In the genomic region with DNA sequence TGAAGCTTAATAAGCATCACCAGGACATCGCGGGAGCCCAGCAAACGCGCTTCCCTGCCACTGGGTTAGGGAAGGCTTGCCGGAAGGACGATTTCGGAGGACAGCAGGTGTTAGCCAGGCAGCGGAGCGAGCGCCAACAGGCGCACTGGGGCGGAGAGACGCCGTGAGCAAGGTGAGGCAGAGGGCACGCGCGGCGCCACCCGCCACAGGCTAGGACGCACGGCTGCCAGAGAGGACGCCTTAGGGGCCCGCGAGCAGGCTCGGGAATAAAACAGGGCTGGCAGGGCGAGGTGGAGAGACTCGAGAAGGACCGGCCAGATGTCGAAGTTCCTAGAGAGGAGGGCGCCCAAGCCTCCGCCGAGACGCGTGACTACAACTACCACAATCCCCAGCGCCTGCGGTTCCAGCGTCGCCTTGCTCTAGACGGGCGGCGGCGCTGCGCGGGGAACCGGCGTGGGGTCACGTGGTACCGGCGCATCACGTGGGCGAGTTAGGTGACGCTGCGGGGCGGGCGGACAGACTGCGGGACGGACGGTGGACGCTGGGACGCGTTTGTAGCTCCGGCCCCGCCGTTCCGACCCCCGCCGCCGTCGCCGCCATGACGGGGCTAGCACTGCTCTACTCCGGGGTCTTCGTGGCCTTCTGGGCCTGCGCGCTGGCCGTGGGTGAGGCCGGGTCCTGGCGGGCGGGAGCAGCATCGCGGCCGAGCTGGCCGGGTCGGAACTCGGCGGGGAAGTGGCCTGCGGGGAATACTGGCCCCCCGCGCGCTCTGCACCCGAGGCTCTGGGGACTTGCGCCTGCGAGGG, we compare ENCODE assay signal across 1 cellular context.
TF ChIP-seq lines count a peak whose summit lies in the region.

A gene (plus strand): TSS at position 518 of the 806 bp plus-strand sequence. CDS start 81 bp downstream, at position 599.

TF ChIP-seq in K562, 482 proteins besides CTCF, POLR2A, EP300 and RAD21 (continued from another document and continues in another):
- TF ChIP-seq, protein P1, sequence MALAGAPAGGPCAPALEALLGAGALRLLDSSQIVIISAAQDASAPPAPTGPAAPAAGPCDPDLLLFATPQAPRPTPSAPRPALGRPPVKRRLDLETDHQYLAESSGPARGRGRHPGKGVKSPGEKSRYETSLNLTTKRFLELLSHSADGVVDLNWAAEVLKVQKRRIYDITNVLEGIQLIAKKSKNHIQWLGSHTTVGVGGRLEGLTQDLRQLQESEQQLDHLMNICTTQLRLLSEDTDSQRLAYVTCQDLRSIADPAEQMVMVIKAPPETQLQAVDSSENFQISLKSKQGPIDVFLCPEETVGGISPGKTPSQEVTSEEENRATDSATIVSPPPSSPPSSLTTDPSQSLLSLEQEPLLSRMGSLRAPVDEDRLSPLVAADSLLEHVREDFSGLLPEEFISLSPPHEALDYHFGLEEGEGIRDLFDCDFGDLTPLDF (CRISPR knock-in tag; IDR thresholded peaks at IDR 0.05), result peak; percentile 90
- TF ChIP-seq SAP30 (IDR thresholded peaks at IDR 0.05; ENCODE audit: borderline replicate concordance, insufficient read depth, low read depth, low read length, poor library complexity, severe bottlenecking) (no peak), HCFC1 (IDR thresholded peaks at IDR 0.05; ENCODE audit: low read depth, low read length) (peak; percentile 99), NFIC (IDR thresholded peaks at IDR 0.05) (peak; percentile 6; the same call in 1 of the 2 replicates), DIDO1 (tag; IDR thresholded peaks at IDR 0.05; ENCODE audit: low read depth) (no peak; the same call in 1 of the 2 replicates), STAG1 (CRISPR knock-in tag; IDR thresholded peaks at IDR 0.05; ENCODE audit: borderline replicate concordance) (peak; percentile 42; the same call in 1 of the 2 replicates), NR2C2 (CRISPR knock-in tag; IDR thresholded peaks at IDR 0.05) (peak; percentile 90), NR2C2 (tag; IDR thresholded peaks at IDR 0.05) (peak; percentile 91), ESRRB (CRISPR knock-in tag; IDR thresholded peaks at IDR 0.05; ENCODE audit: borderline replicate concordance) (no peak), ZNF224 (CRISPR knock-in tag; IDR thresholded peaks at IDR 0.05) (no peak), SPI1 (IDR thresholded peaks at IDR 0.05; ENCODE audit: borderline replicate concordance, low read depth, low read length) (no peak), NBN (IDR thresholded peaks at IDR 0.05; ENCODE audit: low read depth) (0 out of 2 replicates have a peak, but pooled peaks have one; percentile 8), TBL1XR1 (IDR thresholded peaks at IDR 0.05; ENCODE audit: low read length in 2 of 2) (peak in 1 of 2 experiments; percentile 49; a peak in 1 of 4 replicates), IFI16 (CRISPR knock-in tag; IDR thresholded peaks at IDR 0.05) (no peak), CBFA2T2 (conservative IDR thresholded peaks at IDR 0.05) (peak; percentile 99), HNRNPL (IDR thresholded peaks at IDR 0.05; ENCODE audit: low read depth, low read length) (no peak), TGIF2 (CRISPR knock-in tag; IDR thresholded peaks at IDR 0.05) (no peak), RB1 (IDR thresholded peaks at IDR 0.05; ENCODE audit: low read depth) (peak; percentile 81; the same call in 1 of the 2 replicates), ZNF134 (CRISPR knock-in tag; conservative IDR thresholded peaks at IDR 0.05) (0 out of 2 replicates have a peak, but pooled peaks have one; percentile 11), MCM5 (IDR thresholded peaks at IDR 0.05; ENCODE audit: low read depth) (no peak), MTA1 (IDR thresholded peaks at IDR 0.05; ENCODE audit: borderline replicate concordance) (peak; percentile 98), ZKSCAN1 (IDR thresholded peaks at IDR 0.05; ENCODE audit: low read depth, low read length) (no peak)
- TF ChIP-seq, protein P2, sequence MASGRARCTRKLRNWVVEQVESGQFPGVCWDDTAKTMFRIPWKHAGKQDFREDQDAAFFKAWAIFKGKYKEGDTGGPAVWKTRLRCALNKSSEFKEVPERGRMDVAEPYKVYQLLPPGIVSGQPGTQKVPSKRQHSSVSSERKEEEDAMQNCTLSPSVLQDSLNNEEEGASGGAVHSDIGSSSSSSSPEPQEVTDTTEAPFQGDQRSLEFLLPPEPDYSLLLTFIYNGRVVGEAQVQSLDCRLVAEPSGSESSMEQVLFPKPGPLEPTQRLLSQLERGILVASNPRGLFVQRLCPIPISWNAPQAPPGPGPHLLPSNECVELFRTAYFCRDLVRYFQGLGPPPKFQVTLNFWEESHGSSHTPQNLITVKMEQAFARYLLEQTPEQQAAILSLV (tag; IDR thresholded peaks at IDR 0.05), result no peak
- TF ChIP-seq, protein P3, sequence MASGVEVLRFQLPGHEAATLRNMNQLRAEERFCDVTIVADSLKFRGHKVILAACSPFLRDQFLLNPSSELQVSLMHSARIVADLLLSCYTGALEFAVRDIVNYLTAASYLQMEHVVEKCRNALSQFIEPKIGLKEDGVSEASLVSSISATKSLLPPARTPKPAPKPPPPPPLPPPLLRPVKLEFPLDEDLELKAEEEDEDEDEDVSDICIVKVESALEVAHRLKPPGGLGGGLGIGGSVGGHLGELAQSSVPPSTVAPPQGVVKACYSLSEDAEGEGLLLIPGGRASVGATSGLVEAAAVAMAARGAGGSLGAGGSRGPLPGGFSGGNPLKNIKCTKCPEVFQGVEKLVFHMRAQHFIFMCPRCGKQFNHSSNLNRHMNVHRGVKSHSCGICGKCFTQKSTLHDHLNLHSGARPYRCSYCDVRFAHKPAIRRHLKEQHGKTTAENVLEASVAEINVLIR (CRISPR knock-in tag; IDR thresholded peaks at IDR 0.05), result peak; percentile 92
- TF ChIP-seq, protein P4, sequence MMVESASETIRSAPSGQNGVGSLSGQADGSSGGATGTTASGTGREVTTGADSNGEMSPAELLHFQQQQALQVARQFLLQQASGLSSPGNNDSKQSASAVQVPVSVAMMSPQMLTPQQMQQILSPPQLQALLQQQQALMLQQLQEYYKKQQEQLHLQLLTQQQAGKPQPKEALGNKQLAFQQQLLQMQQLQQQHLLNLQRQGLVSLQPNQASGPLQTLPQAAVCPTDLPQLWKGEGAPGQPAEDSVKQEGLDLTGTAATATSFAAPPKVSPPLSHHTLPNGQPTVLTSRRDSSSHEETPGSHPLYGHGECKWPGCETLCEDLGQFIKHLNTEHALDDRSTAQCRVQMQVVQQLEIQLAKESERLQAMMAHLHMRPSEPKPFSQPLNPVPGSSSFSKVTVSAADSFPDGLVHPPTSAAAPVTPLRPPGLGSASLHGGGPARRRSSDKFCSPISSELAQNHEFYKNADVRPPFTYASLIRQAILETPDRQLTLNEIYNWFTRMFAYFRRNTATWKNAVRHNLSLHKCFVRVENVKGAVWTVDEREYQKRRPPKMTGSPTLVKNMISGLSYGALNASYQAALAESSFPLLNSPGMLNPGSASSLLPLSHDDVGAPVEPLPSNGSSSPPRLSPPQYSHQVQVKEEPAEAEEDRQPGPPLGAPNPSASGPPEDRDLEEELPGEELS (CRISPR knock-in tag; IDR thresholded peaks at IDR 0.05; ENCODE audit: borderline replicate concordance), result 0 out of 2 replicates have a peak, but pooled peaks have one; percentile 24
- TF ChIP-seq, protein P5, sequence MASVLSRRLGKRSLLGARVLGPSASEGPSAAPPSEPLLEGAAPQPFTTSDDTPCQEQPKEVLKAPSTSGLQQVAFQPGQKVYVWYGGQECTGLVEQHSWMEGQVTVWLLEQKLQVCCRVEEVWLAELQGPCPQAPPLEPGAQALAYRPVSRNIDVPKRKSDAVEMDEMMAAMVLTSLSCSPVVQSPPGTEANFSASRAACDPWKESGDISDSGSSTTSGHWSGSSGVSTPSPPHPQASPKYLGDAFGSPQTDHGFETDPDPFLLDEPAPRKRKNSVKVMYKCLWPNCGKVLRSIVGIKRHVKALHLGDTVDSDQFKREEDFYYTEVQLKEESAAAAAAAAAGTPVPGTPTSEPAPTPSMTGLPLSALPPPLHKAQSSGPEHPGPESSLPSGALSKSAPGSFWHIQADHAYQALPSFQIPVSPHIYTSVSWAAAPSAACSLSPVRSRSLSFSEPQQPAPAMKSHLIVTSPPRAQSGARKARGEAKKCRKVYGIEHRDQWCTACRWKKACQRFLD (CRISPR knock-in tag; IDR thresholded peaks at IDR 0.05), result peak; percentile 68; the same call in 1 of the 2 replicates
- TF ChIP-seq, protein P6, sequence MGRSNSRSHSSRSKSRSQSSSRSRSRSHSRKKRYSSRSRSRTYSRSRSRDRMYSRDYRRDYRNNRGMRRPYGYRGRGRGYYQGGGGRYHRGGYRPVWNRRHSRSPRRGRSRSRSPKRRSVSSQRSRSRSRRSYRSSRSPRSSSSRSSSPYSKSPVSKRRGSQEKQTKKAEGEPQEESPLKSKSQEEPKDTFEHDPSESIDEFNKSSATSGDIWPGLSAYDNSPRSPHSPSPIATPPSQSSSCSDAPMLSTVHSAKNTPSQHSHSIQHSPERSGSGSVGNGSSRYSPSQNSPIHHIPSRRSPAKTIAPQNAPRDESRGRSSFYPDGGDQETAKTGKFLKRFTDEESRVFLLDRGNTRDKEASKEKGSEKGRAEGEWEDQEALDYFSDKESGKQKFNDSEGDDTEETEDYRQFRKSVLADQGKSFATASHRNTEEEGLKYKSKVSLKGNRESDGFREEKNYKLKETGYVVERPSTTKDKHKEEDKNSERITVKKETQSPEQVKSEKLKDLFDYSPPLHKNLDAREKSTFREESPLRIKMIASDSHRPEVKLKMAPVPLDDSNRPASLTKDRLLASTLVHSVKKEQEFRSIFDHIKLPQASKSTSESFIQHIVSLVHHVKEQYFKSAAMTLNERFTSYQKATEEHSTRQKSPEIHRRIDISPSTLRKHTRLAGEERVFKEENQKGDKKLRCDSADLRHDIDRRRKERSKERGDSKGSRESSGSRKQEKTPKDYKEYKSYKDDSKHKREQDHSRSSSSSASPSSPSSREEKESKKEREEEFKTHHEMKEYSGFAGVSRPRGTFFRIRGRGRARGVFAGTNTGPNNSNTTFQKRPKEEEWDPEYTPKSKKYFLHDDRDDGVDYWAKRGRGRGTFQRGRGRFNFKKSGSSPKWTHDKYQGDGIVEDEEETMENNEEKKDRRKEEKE (IDR thresholded peaks at IDR 0.05; ENCODE audit: borderline replicate concordance in 1 of 2, control insufficient read depth in 1 of 2, low read depth in 2 of 2, low read length in 1 of 2), result no peak
- TF ChIP-seq, protein P7, sequence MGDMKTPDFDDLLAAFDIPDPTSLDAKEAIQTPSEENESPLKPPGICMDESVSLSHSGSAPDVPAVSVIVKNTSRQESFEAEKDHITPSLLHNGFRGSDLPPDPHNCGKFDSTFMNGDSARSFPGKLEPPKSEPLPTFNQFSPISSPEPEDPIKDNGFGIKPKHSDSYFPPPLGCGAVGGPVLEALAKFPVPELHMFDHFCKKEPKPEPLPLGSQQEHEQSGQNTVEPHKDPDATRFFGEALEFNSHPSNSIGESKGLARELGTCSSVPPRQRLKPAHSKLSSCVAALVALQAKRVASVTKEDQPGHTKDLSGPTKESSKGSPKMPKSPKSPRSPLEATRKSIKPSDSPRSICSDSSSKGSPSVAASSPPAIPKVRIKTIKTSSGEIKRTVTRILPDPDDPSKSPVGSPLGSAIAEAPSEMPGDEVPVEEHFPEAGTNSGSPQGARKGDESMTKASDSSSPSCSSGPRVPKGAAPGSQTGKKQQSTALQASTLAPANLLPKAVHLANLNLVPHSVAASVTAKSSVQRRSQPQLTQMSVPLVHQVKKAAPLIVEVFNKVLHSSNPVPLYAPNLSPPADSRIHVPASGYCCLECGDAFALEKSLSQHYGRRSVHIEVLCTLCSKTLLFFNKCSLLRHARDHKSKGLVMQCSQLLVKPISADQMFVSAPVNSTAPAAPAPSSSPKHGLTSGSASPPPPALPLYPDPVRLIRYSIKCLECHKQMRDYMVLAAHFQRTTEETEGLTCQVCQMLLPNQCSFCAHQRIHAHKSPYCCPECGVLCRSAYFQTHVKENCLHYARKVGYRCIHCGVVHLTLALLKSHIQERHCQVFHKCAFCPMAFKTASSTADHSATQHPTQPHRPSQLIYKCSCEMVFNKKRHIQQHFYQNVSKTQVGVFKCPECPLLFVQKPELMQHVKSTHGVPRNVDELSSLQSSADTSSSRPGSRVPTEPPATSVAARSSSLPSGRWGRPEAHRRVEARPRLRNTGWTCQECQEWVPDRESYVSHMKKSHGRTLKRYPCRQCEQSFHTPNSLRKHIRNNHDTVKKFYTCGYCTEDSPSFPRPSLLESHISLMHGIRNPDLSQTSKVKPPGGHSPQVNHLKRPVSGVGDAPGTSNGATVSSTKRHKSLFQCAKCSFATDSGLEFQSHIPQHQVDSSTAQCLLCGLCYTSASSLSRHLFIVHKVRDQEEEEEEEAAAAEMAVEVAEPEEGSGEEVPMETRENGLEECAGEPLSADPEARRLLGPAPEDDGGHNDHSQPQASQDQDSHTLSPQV (IDR thresholded peaks at IDR 0.05), result no peak
- TF ChIP-seq, protein P8, sequence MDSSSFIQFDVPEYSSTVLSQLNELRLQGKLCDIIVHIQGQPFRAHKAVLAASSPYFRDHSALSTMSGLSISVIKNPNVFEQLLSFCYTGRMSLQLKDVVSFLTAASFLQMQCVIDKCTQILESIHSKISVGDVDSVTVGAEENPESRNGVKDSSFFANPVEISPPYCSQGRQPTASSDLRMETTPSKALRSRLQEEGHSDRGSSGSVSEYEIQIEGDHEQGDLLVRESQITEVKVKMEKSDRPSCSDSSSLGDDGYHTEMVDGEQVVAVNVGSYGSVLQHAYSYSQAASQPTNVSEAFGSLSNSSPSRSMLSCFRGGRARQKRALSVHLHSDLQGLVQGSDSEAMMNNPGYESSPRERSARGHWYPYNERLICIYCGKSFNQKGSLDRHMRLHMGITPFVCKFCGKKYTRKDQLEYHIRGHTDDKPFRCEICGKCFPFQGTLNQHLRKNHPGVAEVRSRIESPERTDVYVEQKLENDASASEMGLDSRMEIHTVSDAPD (CRISPR knock-in tag; IDR thresholded peaks at IDR 0.05), result no peak
- TF ChIP-seq, protein P9, sequence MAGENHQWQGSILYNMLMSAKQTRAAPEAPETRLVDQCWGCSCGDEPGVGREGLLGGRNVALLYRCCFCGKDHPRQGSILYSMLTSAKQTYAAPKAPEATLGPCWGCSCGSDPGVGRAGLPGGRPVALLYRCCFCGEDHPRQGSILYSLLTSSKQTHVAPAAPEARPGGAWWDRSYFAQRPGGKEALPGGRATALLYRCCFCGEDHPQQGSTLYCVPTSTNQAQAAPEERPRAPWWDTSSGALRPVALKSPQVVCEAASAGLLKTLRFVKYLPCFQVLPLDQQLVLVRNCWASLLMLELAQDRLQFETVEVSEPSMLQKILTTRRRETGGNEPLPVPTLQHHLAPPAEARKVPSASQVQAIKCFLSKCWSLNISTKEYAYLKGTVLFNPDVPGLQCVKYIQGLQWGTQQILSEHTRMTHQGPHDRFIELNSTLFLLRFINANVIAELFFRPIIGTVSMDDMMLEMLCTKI (IDR thresholded peaks at IDR 0.05; ENCODE audit: partially characterized antibody), result no peak
